8 cellular contexts compared by ENCODE assay signal in the genomic region with DNA sequence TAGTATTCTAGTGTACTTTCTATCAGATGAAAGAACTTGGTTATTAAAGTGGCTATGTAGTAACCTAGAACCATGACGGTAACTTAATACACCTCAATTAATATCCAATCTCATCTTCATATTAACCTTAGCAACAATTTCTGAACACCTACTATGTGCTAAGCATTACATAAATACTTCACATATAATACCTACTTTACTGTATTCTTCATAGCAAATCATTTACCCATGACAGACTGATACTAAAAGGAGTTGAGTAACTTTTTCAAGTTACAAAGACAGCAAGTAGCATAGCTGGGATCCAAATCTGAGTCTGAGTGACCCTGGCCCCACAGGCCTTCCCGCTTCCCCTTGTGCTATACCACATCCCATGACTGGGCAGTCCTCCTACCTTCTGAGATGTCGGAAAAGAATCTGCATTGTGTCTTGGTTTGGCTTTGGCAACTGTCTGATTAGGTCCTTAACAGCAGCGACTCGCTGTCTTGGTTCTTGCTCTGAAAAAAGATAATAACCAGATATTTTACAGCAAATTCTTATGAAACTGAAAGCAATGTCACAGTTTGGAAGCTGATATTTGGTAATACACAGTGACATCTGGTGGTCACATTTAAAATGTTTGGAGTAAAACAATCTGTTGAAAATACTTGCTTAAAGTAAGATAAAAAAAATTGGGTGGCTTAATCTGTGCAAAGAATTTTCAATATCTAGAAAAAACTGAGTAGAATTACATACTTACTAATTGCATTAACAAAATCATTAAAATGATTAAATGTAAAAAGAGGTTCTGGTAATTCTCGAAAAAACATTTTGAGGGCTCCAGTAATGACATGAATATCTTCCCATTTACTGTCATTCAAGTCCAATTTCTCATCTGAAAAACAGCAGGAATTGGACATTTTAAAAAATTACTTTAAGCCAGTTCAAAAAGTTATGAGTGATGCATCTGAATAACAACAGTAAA.
DNase-seq lines count a peak whose midpoint lies in the region; ATAC-seq, FAIRE-seq and TF ChIP-seq lines count a peak whose summit lies in the region.

No MANE protein-coding gene starts in this region.

- peak; percentile 67 for FAIRE-seq in A549 (lab: Jason Lieb, UNC)

- H3K4me2 ChIP-seq in A549, result peak overlapping the region; percentile 39; the same call in 2 of the 3 replicates

- WGBS in A549 (ENCODE audit: missing lambda C conversion rate), result 66% methylated on average over 6 of the region's 6 CpGs

- TF ChIP-seq POLR2A in A549 (IDR thresholded peaks at IDR 0.05; ENCODE audit: low read length), result no peak

- peaks cover 4% of the 10 kb centered on the region; the same call in 1 of the 3 replicates for H3K4me1 ChIP-seq in A549

- ATAC-seq in A549, result peak; percentile 50 to 71; a peak in 5 of 6 replicates
- peak; percentile 72 for ATAC-seq in HG03135 (IDR thresholded peaks at IDR 0.05; ENCODE audit: unreplicated experiment)
- peak; percentile 53 for ATAC-seq in left colon
- no peak for ATAC-seq in GM21786 (IDR thresholded peaks at IDR 0.05; ENCODE audit: unreplicated experiment)

- no peak for TF ChIP-seq EP300 in A549 (IDR thresholded peaks at IDR 0.05)

- no peaks in the 10 kb centered on the region for H3K9me3 ChIP-seq in A549

- H3K27ac ChIP-seq in A549 (peak overlapping the region; percentile 8 to 74; a peak in 3 of 6 replicates), RWPE1 (no peak overlapping the region)

- TF ChIP-seq CTCF in A549 (IDR thresholded peaks at IDR 0.05), result peak; percentile 81
- TF ChIP-seq CTCF in RWPE1 (conservative IDR thresholded peaks at IDR 0.05; ENCODE audit: low read depth), result peak; percentile 46

- POLR2A ChIA-PET in A549 (lab: Yijun Ruan, JAX) (no interaction called here), RWPE1 (lab: Yijun Ruan, JAX; ENCODE audit: low non-redundant PET) (no interaction called here)

- CTCF ChIA-PET in A549 (lab: Yijun Ruan, JAX) (interaction anchor here (0.6 to 3.0 kb wide), 22 partner anchors 9 to 1416 kb away, joined by 3 to 18 read pairs (median 3); no protein-coding TSS in a partner anchor), RWPE1 (lab: Yijun Ruan, JAX) (interaction anchor here (0.6 to 0.9 kb wide), 9 partner anchors 14 to 1414 kb away, joined by 3 to 4 read pairs (median 3); no protein-coding TSS in a partner anchor)

- intact Hi-C loops in left colon (cut with DNase I, micrococcal nuclease), result loop anchor here in 1 of 2 donors (10.0 kb wide), 1 partner anchor 314 kb away; no protein-coding TSS in a partner anchor

- H3K4me3 ChIP-seq in A549, result no peak overlapping the region

- TF ChIP-seq RAD21 in A549 (conservative IDR thresholded peaks at IDR 0.05 in 1 of 2, IDR thresholded peaks at IDR 0.05 in 1 of 2), result peak; percentile 67 to 82

- DNase-seq in A549 (ENCODE audit: low read depth in 1 of 2, low spot score in 1 of 2) (peak in 1 of 2 experiments; percentile 56), EL (peak; percentile 66), RWPE1 (ENCODE audit: low spot score) (no peak), left colon (no peak)
- DNase-seq in central memory CD4-positive, alpha-beta T cell, result peak; percentile 38
- peak; percentile 29 for DNase-seq in stimulated activated CD8-positive, alpha-beta memory T cell treated with anti-CD3 and anti-CD28 coated beads, Interleukin-4, amount 100 ng/mL, for 48 hours

TF ChIP-seq in A549, 52 proteins besides CTCF, POLR2A, EP300 and RAD21:
- TF ChIP-seq HOXB13 (CRISPR knock-in tag; IDR thresholded peaks at IDR 0.05; ENCODE audit: low read depth), result no peak
- peak; percentile 81 for TF ChIP-seq SMC3 (IDR thresholded peaks at IDR 0.05)
- TF ChIP-seq SREBF2 (IDR thresholded peaks at IDR 0.05), result no peak

Comparison
In these comparisons a context has a peak if more than half of its experiments do, and no peak if none do; other contexts are left out.
1. DNase-seq: peak in EL (single experiment), central memory CD4-positive, alpha-beta T cell (single experiment) and stimulated activated CD8-positive, alpha-beta memory T cell treated with anti-CD3 and anti-CD28 coated beads, Interleukin-4, amount 100 ng/mL, for 48 hours (single experiment); none in RWPE1 (single experiment) and left colon (0 of 2).